In the genomic region with DNA sequence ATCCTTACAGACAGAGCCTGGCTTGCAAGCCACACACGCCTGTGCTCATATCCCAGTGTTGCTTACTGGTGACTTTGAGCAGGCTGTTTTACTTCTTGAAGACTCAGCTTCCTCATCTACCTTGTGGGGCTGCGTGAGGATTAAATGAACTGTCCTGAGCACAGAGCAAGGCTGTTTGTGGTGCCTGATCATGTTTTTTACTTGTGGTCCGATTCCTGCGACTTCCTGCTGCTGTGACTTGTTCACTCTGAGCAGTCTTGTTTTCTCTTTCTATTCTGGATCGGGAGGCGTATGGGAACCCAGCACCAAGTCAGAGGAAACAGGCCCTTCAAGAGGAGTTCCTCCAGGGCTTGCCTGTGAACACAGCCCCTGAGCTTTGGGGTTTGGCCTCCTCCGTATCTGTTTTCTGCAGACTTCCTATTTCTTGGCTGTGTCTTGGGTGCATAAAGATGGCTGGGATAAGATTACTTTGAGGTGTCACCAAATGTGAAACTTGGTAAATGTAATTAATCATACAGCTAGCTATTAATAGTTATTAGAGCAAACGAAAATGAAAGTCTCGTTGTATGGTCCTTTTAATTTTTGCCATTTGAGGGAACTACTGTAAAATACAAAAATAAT, we compare ENCODE assay signal across 8 cellular contexts.
DNase-seq lines count a peak whose midpoint lies in the region; ATAC-seq and TF ChIP-seq lines count a peak whose summit lies in the region.

No MANE protein-coding gene starts in this region.

- H3K4me3 Mint-ChIP-seq in CD4-positive, alpha-beta memory T cell, result peak overlapping the region in 3 of 8 donors; percentile 4 to 43 (median 41)
- H3K4me3 Mint-ChIP-seq in brain (no peak overlapping the region), nephron progenitor cell (no peak overlapping the region)

- POLR2A ChIA-PET in CD4-positive, alpha-beta memory T cell (lab: Charles Lee; ENCODE audit: partially characterized antibody), result no interaction called here

- H3K9me3 Mint-ChIP-seq in CD4-positive, alpha-beta memory T cell, result no peaks in the 10 kb centered on the region
- peaks cover 7 to 23% (median 17%) of the 10 kb centered on the region in 5 experiments for H3K9me3 Mint-ChIP-seq in brain
- H3K9me3 Mint-ChIP-seq in nephron progenitor cell, result peaks cover 22% of the 10 kb centered on the region

- H3K27me3 Mint-ChIP-seq in CD4-positive, alpha-beta memory T cell, result no peaks in the 10 kb centered on the region
- H3K27me3 Mint-ChIP-seq in brain, result peaks cover 2% of the 10 kb centered on the region
- H3K27me3 Mint-ChIP-seq in nephron progenitor cell (ENCODE audit: low read depth, poor library complexity), result no peaks in the 10 kb centered on the region

- no peaks in the 10 kb centered on the region for H3K4me1 ChIP-seq in CD4-positive, alpha-beta memory T cell (ENCODE audit: insufficient read depth, low read length)

- H3K27ac ChIP-seq in CD4-positive, alpha-beta memory T cell (ENCODE audit: low read depth, low read length), result no peak overlapping the region

- intact Hi-C loops in CD4-positive, alpha-beta memory T cell (cut with micrococcal nuclease), result no loop called here

- no peak for DNase-seq in CD4-positive, alpha-beta memory T cell
- peak; percentile 33 for DNase-seq in GM19240 (ENCODE audit: insufficient read length, low spot score)
- no peak for DNase-seq in nephron progenitor cell
- DNase-seq in NCI-H1105 (lab: John Stamatoyannopoulos, UW), result no peak
- DNase-seq in HT-29 (ENCODE audit: low spot score), result no peak
- no peak for DNase-seq in activated CD4-positive, CD25-positive, alpha-beta regulatory T cell (lab: John Stamatoyannopoulos, UW)

- peaks cover 54 to 67% of the 10 kb centered on the region in 2 donors for H3K36me3 Mint-ChIP-seq in CD4-positive, alpha-beta memory T cell
- H3K36me3 Mint-ChIP-seq in brain, result peaks cover 68% of the 10 kb centered on the region
- H3K36me3 Mint-ChIP-seq in nephron progenitor cell (ENCODE audit: low read depth), result peaks cover 67% of the 10 kb centered on the region

- H3K27me3 ChIP-seq in CD4-positive, alpha-beta memory T cell (ENCODE audit: insufficient read depth, low read length), result no peaks in the 10 kb centered on the region

- TF ChIP-seq CTCF in brain (conservative IDR thresholded peaks at IDR 0.05) (no peak), nephron progenitor cell (IDR thresholded peaks at IDR 0.05) (no peak)

- H3K36me3 ChIP-seq in CD4-positive, alpha-beta memory T cell (ENCODE audit: insufficient read depth, low read length), result peaks cover 24% of the 10 kb centered on the region

- CTCF ChIA-PET in CD4-positive, alpha-beta memory T cell (lab: Charles Lee; ENCODE audit: partially characterized antibody), result interaction anchor here (0.6 to 0.8 kb wide), 2 partner anchors 11 to 227 kb away, joined by 3 read pairs; no protein-coding TSS in a partner anchor

- peaks cover 7 to 20% (median 9%) of the 10 kb centered on the region in 4 donors for H3K4me1 Mint-ChIP-seq in CD4-positive, alpha-beta memory T cell
- H3K4me1 Mint-ChIP-seq in brain, result peaks cover 21% of the 10 kb centered on the region
- peaks cover 4% of the 10 kb centered on the region for H3K4me1 Mint-ChIP-seq in nephron progenitor cell

- H3K27ac Mint-ChIP-seq in CD4-positive, alpha-beta memory T cell, result peak overlapping the region; percentile 18 to 67 (median 62)
- H3K27ac Mint-ChIP-seq in brain (peak overlapping the region in 4 of 5 experiments; percentile 11 to 80 (median 48)), nephron progenitor cell (peak overlapping the region; percentile 65)

- peak; percentile 63 for ATAC-seq in HG03280 (IDR thresholded peaks at IDR 0.05; ENCODE audit: unreplicated experiment)

- H3K9me3 ChIP-seq in CD4-positive, alpha-beta memory T cell (ENCODE audit: control insufficient read depth in 1 of 2, low read length in 2 of 2), result no peaks in the 10 kb centered on the region

- no peak overlapping the region for H3K4me3 ChIP-seq in CD4-positive, alpha-beta memory T cell (ENCODE audit: low read length in 2 of 2)
